Comparison of ENCODE assay signal across 8 cellular contexts in genomic region chr3:108221403-108221802, GRCh38. TPM values are rescaled to one million over a fixed set of nuclear protein-coding genes. Genes with fewer than 3 reads are reported as not detected.
DNase-seq lines count a peak whose midpoint lies in the region; ATAC-seq and TF ChIP-seq lines count a peak whose summit lies in the region.

No MANE protein-coding gene starts in this region.

- H3K4me3 ChIP-seq in MM.1S (ENCODE audit: low read length) (peak overlapping the region; percentile 84), ectodermal cell (ENCODE audit: insufficient read depth, low read depth, low read length) (peak overlapping the region; percentile 59)

- H3K4me2 ChIP-seq in MM.1S (ENCODE audit: low read depth, low read length): peak overlapping the region; percentile 78

- CTCF ChIA-PET in CD4-positive, alpha-beta T cell (lab: Charles Lee): interaction anchor here (0.9 kb wide), 1 partner anchor 256 kb away, joined by 3 read pairs; no protein-coding TSS in a partner anchor

- H3K27ac Mint-ChIP-seq in CD4-positive, alpha-beta T cell: peak overlapping the region; percentile 98
- H3K27ac Mint-ChIP-seq in neural crest cell (ENCODE audit: unreplicated experiment): peak overlapping the region; percentile 99

- no peaks in the 10 kb centered on the region for H3K9me2 ChIP-seq in MM.1S (replicated peaks; ENCODE audit: insufficient read depth, low read length)

- H3K36me3 ChIP-seq in MM.1S (replicated peaks; ENCODE audit: insufficient read depth, low read length): no peaks in the 10 kb centered on the region
- H3K36me3 ChIP-seq in ectodermal cell (ENCODE audit: control insufficient read depth, insufficient read depth, low read length): no peaks in the 10 kb centered on the region

- peaks cover 32% of the 10 kb centered on the region for H3K36me3 Mint-ChIP-seq in CD4-positive, alpha-beta T cell (ENCODE audit: low read depth)
- H3K36me3 Mint-ChIP-seq in neural crest cell (ENCODE audit: low read depth): peaks cover 3% of the 10 kb centered on the region

- POLR2A ChIA-PET in CD4-positive, alpha-beta T cell (lab: Charles Lee): interaction anchor here (0.9 to 4.2 kb wide), 8 partner anchors 9 to 382 kb away, joined by 3 to 137 read pairs (median 6); partner anchors contain the start of gene CD47

- H3K27ac ChIP-seq in CD4-positive, alpha-beta T cell (ENCODE audit: low read depth, low read length): peak overlapping the region; percentile 77
- H3K27ac ChIP-seq in MM.1S (ENCODE audit: low read length) (peak overlapping the region; percentile 56; the same call in 1 of the 2 replicates), ectodermal cell (ENCODE audit: insufficient read depth, low read depth, low read length, poor library complexity, severe bottlenecking) (no peak overlapping the region)

- no peak for TF ChIP-seq CTCF in CD4-positive, alpha-beta T cell (IDR thresholded peaks at IDR 0.05)
- TF ChIP-seq CTCF in MM.1S (IDR thresholded peaks at IDR 0.05; ENCODE audit: low read length): no peak
- TF ChIP-seq CTCF in neural crest cell (conservative IDR thresholded peaks at IDR 0.05): no peak

- intact Hi-C loops in CD4-positive, alpha-beta T cell (cut with DNase I, micrococcal nuclease): loop anchor here (2.0 to 10.0 kb wide), 8 partner anchors 47 to 697 kb away; partner anchors contain the start of genes BBX (in 1 of the 2), CIP2A (in 1 of the 2) and DZIP3 (in 1 of the 2)

- H3K27me3 ChIP-seq in CD4-positive, alpha-beta T cell (ENCODE audit: control insufficient read depth, insufficient read depth, low read length): no peaks in the 10 kb centered on the region
- no peaks in the 10 kb centered on the region for H3K27me3 ChIP-seq in MM.1S (replicated peaks; ENCODE audit: insufficient read depth, low read length)
- H3K27me3 ChIP-seq in ectodermal cell (ENCODE audit: control insufficient read depth, insufficient read depth, low read length, poor library complexity, severe bottlenecking): peaks cover 10% of the 10 kb centered on the region

- peaks cover 10% of the 10 kb centered on the region; the same call in 1 of the 2 replicates for H3F3A ChIP-seq in MM.1S (ENCODE audit: insufficient read depth, low read length)

- peak overlapping the region; percentile 89 for H3K9ac ChIP-seq in MM.1S (ENCODE audit: low read length)

- H3K4me3 Mint-ChIP-seq in CD4-positive, alpha-beta T cell: peak overlapping the region; percentile 91
- peak overlapping the region; percentile 99 for H3K4me3 Mint-ChIP-seq in neural crest cell

- peaks cover 70% of the 10 kb centered on the region for H3K4me1 Mint-ChIP-seq in CD4-positive, alpha-beta T cell (ENCODE audit: low read depth)
- H3K4me1 Mint-ChIP-seq in neural crest cell: peaks cover 54% of the 10 kb centered on the region

- H3K27me3 Mint-ChIP-seq in CD4-positive, alpha-beta T cell: no peaks in the 10 kb centered on the region
- H3K27me3 Mint-ChIP-seq in neural crest cell (ENCODE audit: low read depth): no peaks in the 10 kb centered on the region

- peak overlapping the region; percentile 90 for H2AFZ ChIP-seq in MM.1S (ENCODE audit: low read length)

- no peaks in the 10 kb centered on the region for H3K79me2 ChIP-seq in MM.1S (ENCODE audit: low read length)

- H3K9me3 Mint-ChIP-seq in CD4-positive, alpha-beta T cell: no peaks in the 10 kb centered on the region
- no peaks in the 10 kb centered on the region for H3K9me3 Mint-ChIP-seq in neural crest cell

- H3K9me3 ChIP-seq in CD4-positive, alpha-beta T cell (ENCODE audit: control insufficient read depth, low read length): no peaks in the 10 kb centered on the region
- H3K9me3 ChIP-seq in MM.1S (replicated peaks; ENCODE audit: insufficient read depth, low read length): no peaks in the 10 kb centered on the region
- H3K9me3 ChIP-seq in ectodermal cell (ENCODE audit: control insufficient read depth, low read length): no peaks in the 10 kb centered on the region

- H3K4me1 ChIP-seq in MM.1S (ENCODE audit: low read length) (peaks cover 16% of the 10 kb centered on the region), ectodermal cell (ENCODE audit: control insufficient read depth, insufficient read depth, low read length) (peaks cover 27% of the 10 kb centered on the region)

- 54 to 65% methylated on average over 4 to 6 of the region's 6 CpGs for WGBS in ectodermal cell, 2 experiments

- no peak for ATAC-seq in CD4-positive, alpha-beta T cell (ENCODE audit: poor library complexity)
- ATAC-seq in HG02763 (IDR thresholded peaks at IDR 0.05; ENCODE audit: unreplicated experiment) (no peak), HG02798 (IDR thresholded peaks at IDR 0.05; ENCODE audit: poor library complexity, unreplicated experiment) (no peak), GM18498 (IDR thresholded peaks at IDR 0.05; ENCODE audit: unreplicated experiment) (no peak)

- no peaks in the 10 kb centered on the region for H4K20me1 ChIP-seq in MM.1S (ENCODE audit: insufficient read depth, low read length)

- no peak for DNase-seq in CD4-positive, alpha-beta T cell
- DNase-seq in MM.1S (no peak), neural crest cell (ENCODE audit: low read depth, low spot score) (no peak), T1000 (lab: John Stamatoyannopoulos, UW) (no peak)

RNA-seq across cellular contexts. Expression of gene IFT57, which starts 0.8 kb away (rescaled TPM):
- 10 to 100 TPM; 56.6 to 58.6 TPM for total RNA-seq in CD4-positive, alpha-beta T cell
- 87.4 TPM for polyA plus RNA-seq in ectodermal cell (2013, experiment 1 of 4)
- polyA plus RNA-seq in ectodermal cell (2013, experiment 2 of 4): 85.4 TPM
- polyA plus RNA-seq in ectodermal cell (2013, experiment 3 of 4): 95.9 TPM
- polyA plus RNA-seq in ectodermal cell (2013, experiment 4 of 4): 112 TPM
- total RNA-seq in neural crest cell: 47.6 and 53.4 TPM in 2 replicates
